In the genomic region with DNA sequence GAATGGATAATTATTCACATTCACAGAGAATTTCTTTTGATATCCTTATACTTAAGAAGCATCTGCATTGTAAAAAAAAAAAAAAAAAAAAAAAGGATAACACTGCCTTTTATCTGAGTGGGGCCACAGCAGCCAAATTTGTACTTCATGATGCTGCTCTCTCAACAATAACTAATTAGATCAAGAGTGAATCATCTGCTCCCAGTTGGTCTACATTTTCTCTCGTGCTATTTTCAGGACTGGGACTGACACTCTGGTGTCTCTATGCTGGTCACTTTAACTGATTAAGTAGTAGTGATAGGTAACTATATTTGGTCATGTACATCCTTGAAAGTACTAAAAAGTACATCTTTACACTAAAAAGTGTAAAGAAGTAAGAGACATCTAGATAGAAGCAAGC, we compare ENCODE assay signal across 20 cellular contexts.
"Had no signal": no experiment of that assay in that cellular context is flagged by ENCODE, and none has a peak within 500 bp of the region (broad histone marks: within the 10 kb centered on the region; RNA-seq: fewer than 3 reads in every experiment).

No MANE protein-coding gene starts in this region.

- ATAC-seq: body of pancreas; left colon; naive thymus-derived CD4-positive, alpha-beta T cell; stimulated activated naive B cell treated with anti-CD40 and anti-IgM and Interleukin-4, amounts not matched to agents 10 μg/mL and 1 μg/mL and 100 μg/mL, for 72 hours had no signal

- H3K4me3 ChIP-seq: body of pancreas, esophagus muscularis mucosa, skin epidermis, thyroid gland had no signal

- H3K27ac Mint-ChIP-seq: activated CD4-positive, alpha-beta memory T cell treated with anti-CD3 and anti-CD28 coated beads for 36 hours; activated T-cell treated with anti-CD3 and anti-CD28 coated beads, Interleukin-2, amount 50 U/mL, for 24 hours; immature natural killer cell; naive thymus-derived CD4-positive, alpha-beta T cell; stimulated activated naive B cell treated with anti-CD40 and anti-IgM and Interleukin-4, amounts not matched to agents 10 μg/mL and 1 μg/mL and 100 μg/mL, for 72 hours had no signal

- H3K4me3 Mint-ChIP-seq: activated CD4-positive, alpha-beta memory T cell treated with anti-CD3 and anti-CD28 coated beads for 36 hours; activated T-cell treated with anti-CD3 and anti-CD28 coated beads, Interleukin-2, amount 50 U/mL, for 24 hours; immature natural killer cell; naive thymus-derived CD4-positive, alpha-beta T cell; stimulated activated naive B cell treated with anti-CD40 and anti-IgM and Interleukin-4, amounts not matched to agents 10 μg/mL and 1 μg/mL and 100 μg/mL, for 72 hours had no signal

- H3K4me1 ChIP-seq: body of pancreas, parathyroid adenoma, thyroid gland had no signal

- H3K27me3 ChIP-seq: body of pancreas, esophagus muscularis mucosa, thyroid gland had no signal

- H3K27me3 Mint-ChIP-seq: activated CD4-positive, alpha-beta memory T cell treated with anti-CD3 and anti-CD28 coated beads for 36 hours; activated T-cell treated with anti-CD3 and anti-CD28 coated beads, Interleukin-2, amount 50 U/mL, for 24 hours; naive thymus-derived CD4-positive, alpha-beta T cell; stimulated activated naive B cell treated with anti-CD40 and anti-IgM and Interleukin-4, amounts not matched to agents 10 μg/mL and 1 μg/mL and 100 μg/mL, for 72 hours had no signal

- H3K36me3 ChIP-seq: esophagus muscularis mucosa, thyroid gland, WERI-Rb-1 had no signal

- DNase-seq: activated CD4-positive, alpha-beta memory T cell treated with anti-CD3 and anti-CD28 coated beads for 36 hours; activated naive CD4-positive, alpha-beta T cell treated with anti-CD3 and anti-CD28 coated beads, Interleukin-2, amount 50 U/mL, for 16 hours; activated T-cell treated with anti-CD3 and anti-CD28 coated beads, Interleukin-2, amount 50 U/mL, for 24 hours; body of pancreas; caudate nucleus; cortex of kidney; effector CD4-positive, alpha-beta T cell; immature natural killer cell; left colon; naive thymus-derived CD4-positive, alpha-beta T cell; retina; stimulated activated CD4-positive, alpha-beta T cell treated with anti-CD3 and anti-CD28 coated beads, Interleukin-15, amount 100 ng/mL, for 24 hours; stimulated activated CD4-positive, alpha-beta T cell treated with anti-CD3 and anti-CD28 coated beads, Interleukin-4, amount 100 ng/mL, for 1 hour; stimulated activated naive B cell treated with anti-CD40 and anti-IgM and Interleukin-4, amounts not matched to agents 10 μg/mL and 1 μg/mL and 100 μg/mL, for 72 hours; T-helper 1 cell; thyroid gland; WERI-Rb-1 had no signal

- H3K9me3 Mint-ChIP-seq: activated CD4-positive, alpha-beta memory T cell treated with anti-CD3 and anti-CD28 coated beads for 36 hours; activated T-cell treated with anti-CD3 and anti-CD28 coated beads, Interleukin-2, amount 50 U/mL, for 24 hours; immature natural killer cell had no signal

- H3K9me3 ChIP-seq: body of pancreas, esophagus muscularis mucosa, thyroid gland had no signal

- H3K27ac ChIP-seq: body of pancreas, esophagus muscularis mucosa, parathyroid adenoma, skin epidermis, thyroid gland, WERI-Rb-1 had no signal
